ENCODE assay signal across 21 cellular contexts in genomic region chr7:130398751-130399150, GRCh38. TPM values are rescaled to one million over a fixed set of nuclear protein-coding genes. Genes with fewer than 3 reads are reported as not detected.
DNase-seq lines count a peak whose midpoint lies in the region; ATAC-seq and TF ChIP-seq lines count a peak whose summit lies in the region.
"Had no signal": no experiment of that assay in that cellular context is flagged by ENCODE, and none has a peak within 500 bp of the region (broad histone marks: within the 10 kb centered on the region; RNA-seq: fewer than 3 reads in every experiment).

No MANE protein-coding gene starts in this region.

- H3F3A ChIP-seq in OCI-LY1 (ENCODE audit: insufficient read depth, low read length), result no peaks in the 10 kb centered on the region

- H3K79me2 ChIP-seq in OCI-LY1 (ENCODE audit: insufficient read depth, low read length), result no peaks in the 10 kb centered on the region

- H3K4me3 Mint-ChIP-seq in endodermal cell (no peak overlapping the region), osteocyte (ENCODE audit: unreplicated experiment) (no peak overlapping the region), WTC11 (no peak overlapping the region)
- no peak overlapping the region for H3K4me3 Mint-ChIP-seq in CD4-positive, alpha-beta memory T cell
- H3K4me3 Mint-ChIP-seq: IgD-negative memory B cell had no signal

- DNase-seq in NCI-H748 (lab: John Stamatoyannopoulos, UW; ENCODE audit: unreplicated experiment) (peak; percentile 51), NCI-H748 treated with DMSO at 0.1 percent for 48 hours (lab: John Stamatoyannopoulos, UW) (no peak), endodermal cell (no peak), osteocyte (ENCODE audit: extremely low spot score, unreplicated experiment) (no peak), WTC11 (ENCODE audit: low spot score) (no peak), esophagus muscularis mucosa (ENCODE audit: extremely low spot score) (no peak)
- no peak for DNase-seq in CD4-positive, alpha-beta memory T cell
- DNase-seq: AML-193, Caco-2, NCI-H1105, NCI-H1694, NCI-H2081 treated with DMSO at 0.1 percent for 48 hours, NCI-H774, SIG-M5 had no signal

- intact Hi-C loops in CD4-positive, alpha-beta memory T cell (cut with micrococcal nuclease), result no loop called here
- intact Hi-C loops in esophagus muscularis mucosa (cut with DNase I), result no loop called here

- peak overlapping the region; percentile 52 for H3K27ac Mint-ChIP-seq in endodermal cell
- H3K27ac Mint-ChIP-seq in osteocyte (ENCODE audit: unreplicated experiment), result peak overlapping the region; percentile 98
- no peak overlapping the region for H3K27ac Mint-ChIP-seq in CD4-positive, alpha-beta memory T cell
- H3K27ac Mint-ChIP-seq in WTC11, result no peak overlapping the region; the same call in 1 of the 2 replicates
- H3K27ac Mint-ChIP-seq: IgD-negative memory B cell had no signal

- no peaks in the 10 kb centered on the region for H3K27me3 ChIP-seq in OCI-LY1 (ENCODE audit: insufficient read depth, low read length)
- H3K27me3 ChIP-seq in endodermal cell (ENCODE audit: control insufficient read depth, insufficient read depth, low read length, poor library complexity, severe bottlenecking), result no peaks in the 10 kb centered on the region
- no peaks in the 10 kb centered on the region for H3K27me3 ChIP-seq in CD4-positive, alpha-beta memory T cell (ENCODE audit: insufficient read depth, low read length)
- no peaks in the 10 kb centered on the region for H3K27me3 ChIP-seq in esophagus muscularis mucosa

- POLR2A ChIA-PET in CD4-positive, alpha-beta memory T cell (lab: Charles Lee; ENCODE audit: partially characterized antibody), result no interaction called here
- POLR2A ChIA-PET in WTC11 (lab: Charles Lee), result no interaction called here

- CTCF ChIA-PET in CD4-positive, alpha-beta memory T cell (lab: Charles Lee; ENCODE audit: partially characterized antibody), result no interaction called here
- CTCF ChIA-PET in WTC11 (lab: Charles Lee), result no interaction called here

- H3K36me3 Mint-ChIP-seq in endodermal cell (ENCODE audit: low read depth), result no peaks in the 10 kb centered on the region
- peaks cover 14% of the 10 kb centered on the region for H3K36me3 Mint-ChIP-seq in osteocyte (ENCODE audit: unreplicated experiment)
- peaks cover 9 to 44% of the 10 kb centered on the region in 2 donors for H3K36me3 Mint-ChIP-seq in CD4-positive, alpha-beta memory T cell
- H3K36me3 Mint-ChIP-seq in WTC11, result peaks cover 4% of the 10 kb centered on the region

- H3K9me3 ChIP-seq in OCI-LY1 (ENCODE audit: low read length), result no peaks in the 10 kb centered on the region
- H3K9me3 ChIP-seq in endodermal cell (ENCODE audit: control insufficient read depth, low read length), result no peaks in the 10 kb centered on the region
- no peaks in the 10 kb centered on the region for H3K9me3 ChIP-seq in CD4-positive, alpha-beta memory T cell (ENCODE audit: control insufficient read depth in 1 of 2, low read length in 2 of 2)
- no peaks in the 10 kb centered on the region for H3K9me3 ChIP-seq in esophagus muscularis mucosa
- H3K9me3 ChIP-seq: Caco-2 had no signal

- no peaks in the 10 kb centered on the region for H4K20me1 ChIP-seq in OCI-LY1 (ENCODE audit: insufficient read depth, low read length)

- peaks cover 13% of the 10 kb centered on the region for H3K4me1 Mint-ChIP-seq in endodermal cell
- H3K4me1 Mint-ChIP-seq in osteocyte (ENCODE audit: unreplicated experiment), result peaks cover 61% of the 10 kb centered on the region
- peaks cover 10 to 12% (median 11%) of the 10 kb centered on the region in 4 donors for H3K4me1 Mint-ChIP-seq in CD4-positive, alpha-beta memory T cell
- H3K4me1 Mint-ChIP-seq in WTC11, result peaks cover 28% of the 10 kb centered on the region

- TF ChIP-seq CTCF in OCI-LY1 (IDR thresholded peaks at IDR 0.05; ENCODE audit: low read length), result no peak
- TF ChIP-seq CTCF in endodermal cell (conservative IDR thresholded peaks at IDR 0.05), result no peak
- no peak for TF ChIP-seq CTCF in osteocyte (IDR thresholded peaks at IDR 0.05)
- no peak for TF ChIP-seq CTCF in WTC11 (IDR thresholded peaks at IDR 0.05)
- no peak for TF ChIP-seq CTCF in esophagus muscularis mucosa (IDR thresholded peaks at IDR 0.05)

- no peaks in the 10 kb centered on the region for H3K27me3 Mint-ChIP-seq in endodermal cell (ENCODE audit: insufficient read depth)
- H3K27me3 Mint-ChIP-seq in osteocyte (ENCODE audit: unreplicated experiment), result no peaks in the 10 kb centered on the region
- no peaks in the 10 kb centered on the region for H3K27me3 Mint-ChIP-seq in CD4-positive, alpha-beta memory T cell
- no peaks in the 10 kb centered on the region; the same call in 1 of the 2 replicates for H3K27me3 Mint-ChIP-seq in WTC11 (ENCODE audit: low read depth)
- H3K27me3 Mint-ChIP-seq: IgD-negative memory B cell had no signal

- no peak overlapping the region for H3K4me2 ChIP-seq in OCI-LY1 (ENCODE audit: low read length)

- TF ChIP-seq POLR2A in esophagus muscularis mucosa (IDR thresholded peaks at IDR 0.05; ENCODE audit: low read depth), result no peak

- H2AFZ ChIP-seq in OCI-LY1 (ENCODE audit: low read length), result no peak overlapping the region

- ATAC-seq in WTC11, result no peak
- ATAC-seq: HCT116 had no signal

- WGBS in endodermal cell (ENCODE audit: insufficient coverage in 1 of 2, insufficient read length in 1 of 2), 2 experiments, result 93 to 100% methylated on average over 6 to 7 of the region's 7 CpGs
- WGBS in esophagus muscularis mucosa, result 75% methylated on average over 7 of the region's 7 CpGs

- H3K9me3 Mint-ChIP-seq in endodermal cell, result no peaks in the 10 kb centered on the region
- H3K9me3 Mint-ChIP-seq in osteocyte (ENCODE audit: unreplicated experiment), result no peaks in the 10 kb centered on the region
- no peaks in the 10 kb centered on the region for H3K9me3 Mint-ChIP-seq in CD4-positive, alpha-beta memory T cell
- H3K9me3 Mint-ChIP-seq in WTC11, result no peaks in the 10 kb centered on the region
- H3K9me3 Mint-ChIP-seq: IgD-negative memory B cell had no signal

- H3K36me3 ChIP-seq in OCI-LY1 (ENCODE audit: insufficient read depth, low read length) (peaks cover 29% of the 10 kb centered on the region; the same call in 1 of the 2 replicates), endodermal cell (ENCODE audit: control insufficient read depth, insufficient read depth, low read length) (no peaks in the 10 kb centered on the region), esophagus muscularis mucosa (peaks cover 0 to 22% (median 6%) of the 10 kb centered on the region in 4 donors)
- H3K36me3 ChIP-seq in CD4-positive, alpha-beta memory T cell (ENCODE audit: insufficient read depth, low read length), result no peaks in the 10 kb centered on the region

- H3K4me1 ChIP-seq in OCI-LY1 (ENCODE audit: insufficient read depth, low read length, severe bottlenecking) (peaks cover 24% of the 10 kb centered on the region), endodermal cell (ENCODE audit: control insufficient read depth, insufficient read depth, low read length) (peaks cover 5% of the 10 kb centered on the region), esophagus muscularis mucosa (no peaks in the 10 kb centered on the region)
- peaks cover 12% of the 10 kb centered on the region for H3K4me1 ChIP-seq in CD4-positive, alpha-beta memory T cell (ENCODE audit: insufficient read depth, low read length)
- H3K4me1 ChIP-seq: Caco-2 had no signal

- H3K9me2 ChIP-seq in OCI-LY1 (ENCODE audit: low read depth, low read length), result no peaks in the 10 kb centered on the region

- no peak for TF ChIP-seq EP300 in esophagus muscularis mucosa (IDR thresholded peaks at IDR 0.05)

- H3K9ac ChIP-seq in OCI-LY1 (ENCODE audit: low read length) (no peak overlapping the region), endodermal cell (ENCODE audit: extremely low read depth, low read length, poor library complexity, severe bottlenecking) (no peak overlapping the region)

- H3K27ac ChIP-seq in OCI-LY1 (ENCODE audit: low read depth, low read length, poor library complexity, severe bottlenecking) (peak overlapping the region; percentile 2), endodermal cell (ENCODE audit: low read depth, low read length) (no peak overlapping the region), esophagus muscularis mucosa (replicated peaks in 1 of 4) (no peak overlapping the region)
- H3K27ac ChIP-seq in CD4-positive, alpha-beta memory T cell (ENCODE audit: low read depth, low read length), result no peak overlapping the region
- H3K27ac ChIP-seq: 22Rv1, C4-2B, RWPE1 had no signal

- H3K4me3 ChIP-seq in OCI-LY1 (ENCODE audit: low read depth, low read length, poor library complexity, severe bottlenecking) (no peak overlapping the region), endodermal cell (ENCODE audit: low read length) (no peak overlapping the region), esophagus muscularis mucosa (no peak overlapping the region)
- no peak overlapping the region for H3K4me3 ChIP-seq in CD4-positive, alpha-beta memory T cell (ENCODE audit: low read length in 2 of 2)

RNA-seq across cellular contexts. Expression of gene CPA1, which starts 18.5 kb away (rescaled TPM):
- not detected for total RNA-seq in endodermal cell
- 0.32 TPM for polyA plus RNA-seq in endodermal cell (2013, experiment 1 of 2)
- polyA plus RNA-seq in endodermal cell (2013, experiment 2 of 2), result 0.33 TPM
- not detected in 2 replicates for total RNA-seq in osteocyte
- not detected for total RNA-seq in CD4-positive, alpha-beta memory T cell
- polyA plus RNA-seq in CD4-positive, alpha-beta memory T cell, result not detected
- total RNA-seq in WTC11 (2021), result 7.9 to 14.0 TPM (median 8.9 TPM) in 3 replicates
- not detected for total RNA-seq in esophagus muscularis mucosa
- total RNA-seq: Caco-2, NCI-H460 had no signal
- polyA plus RNA-seq: IgD-negative memory B cell had no signal

RNA-seq across cellular contexts. Expression of gene CEP41, which starts 42.1 kb away (rescaled TPM):
- total RNA-seq in endodermal cell (10 to 100 TPM; 11.4 to 13.0 TPM), osteocyte (16.4 and 24.1 TPM in 2 replicates), WTC11 (2021) (7.1 to 11.2 TPM (median 10.2 TPM) in 3 replicates), esophagus muscularis mucosa (1 to 10 TPM in 3 of 4 donors, under 1 TPM in 1; 0.83 to 5.9 (median 2.8) TPM)
- polyA plus RNA-seq in endodermal cell (2013, experiment 1 of 2), result 31.3 TPM
- polyA plus RNA-seq in endodermal cell (2013, experiment 2 of 2), result 31.1 TPM
- total RNA-seq in CD4-positive, alpha-beta memory T cell, result 1 to 10 TPM; 6.0 to 7.3 TPM
- polyA plus RNA-seq in CD4-positive, alpha-beta memory T cell, result 10 to 100 TPM; 16.3 to 20.9 TPM

RNA-seq across cellular contexts. Expression of gene CPA5, which starts 54.1 kb away (rescaled TPM):
- total RNA-seq in endodermal cell, result not detected
- not detected for polyA plus RNA-seq in endodermal cell (2013, experiment 1 of 2)
- polyA plus RNA-seq in endodermal cell (2013, experiment 2 of 2), result not detected
- total RNA-seq in osteocyte, result 0.51 TPM in 1 of 2 replicates, not detected in the other
- not detected for total RNA-seq in CD4-positive, alpha-beta memory T cell
- polyA plus RNA-seq in CD4-positive, alpha-beta memory T cell, result 10 to 100 TPM; 12.3 to 23.7 TPM
- not detected in 3 replicates for total RNA-seq in WTC11 (2021)
- not detected for total RNA-seq in esophagus muscularis mucosa
- total RNA-seq: Caco-2, NCI-H460 had no signal
- polyA plus RNA-seq: IgD-negative memory B cell had no signal

Comparison
In these comparisons a context has a peak if more than half of its experiments do, and no peak if none do; other contexts are left out.
1. H3K27ac Mint-ChIP-seq: peak in endodermal cell (single experiment) and osteocyte (single experiment); none in CD4-positive, alpha-beta memory T cell (0 of 7) and WTC11 (single experiment).